In the genomic region with DNA sequence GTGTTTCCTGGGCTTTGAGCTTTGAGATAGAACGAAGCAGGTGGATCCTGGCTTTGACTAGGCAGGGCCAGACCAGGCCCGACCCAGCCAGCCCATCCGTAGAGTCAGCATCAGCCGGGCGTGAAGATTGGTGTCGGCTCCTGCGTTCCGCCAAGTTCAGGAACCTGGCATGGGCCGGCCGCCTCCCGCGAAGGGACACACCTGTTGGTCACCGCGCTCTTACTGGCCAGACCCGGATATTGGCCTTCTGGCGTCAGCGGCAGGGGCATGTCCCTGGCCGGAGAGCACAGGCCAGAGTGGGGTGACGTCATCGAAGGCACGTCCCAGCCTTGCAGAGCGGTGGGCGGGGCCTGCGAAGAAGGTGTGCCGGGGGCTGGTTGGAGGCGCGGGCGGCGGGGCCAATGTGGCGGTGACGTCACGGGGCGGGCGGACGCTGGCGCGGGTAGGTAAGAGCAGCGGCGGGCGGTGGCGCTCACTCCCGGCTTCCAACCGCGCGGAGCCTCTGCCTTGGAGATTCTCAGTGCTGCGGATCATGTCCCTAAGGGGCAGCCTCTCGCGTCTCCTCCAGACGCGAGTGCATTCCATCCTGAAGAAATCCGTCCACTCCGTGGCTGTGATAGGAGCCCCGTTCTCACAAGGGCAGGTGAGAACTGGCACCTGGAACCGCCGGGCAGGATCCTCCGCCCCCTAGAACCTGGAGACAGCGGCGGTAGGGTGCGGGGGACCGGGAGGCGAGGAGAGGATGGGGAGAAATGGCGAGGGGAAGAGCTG, we compare ENCODE assay signal across 8 cellular contexts. TPM values are rescaled to one million over a fixed set of nuclear protein-coding genes. Genes with fewer than 3 reads are reported as not detected.
DNase-seq lines count a peak whose midpoint lies in the region; ATAC-seq and TF ChIP-seq lines count a peak whose summit lies in the region.

A gene (plus strand): TSS at position 475 of the 771 bp plus-strand sequence. CDS start 58 bp downstream, at position 533.

- DNase-seq in CD4-positive, CD25-positive, alpha-beta regulatory T cell = peak; percentile 95 to 97 (median 96)
- DNase-seq in NCI-H82 (lab: John Stamatoyannopoulos, UW) = peak; percentile 93
- DNase-seq in activated CD8-positive, alpha-beta T cell treated with anti-CD3 and anti-CD28 coated beads for 36 hours = peak; percentile 98
- peak; percentile 100 for DNase-seq in lower lobe of right lung
- peak; percentile 90 to 97 (median 94) for DNase-seq in stimulated activated CD4-positive, alpha-beta T cell treated with anti-CD3 and anti-CD28 coated beads, TNF-alpha, amount 100 ng/mL, for 24 hours (ENCODE audit: low read depth in 3 of 3)

- H3K4me1 ChIP-seq in CD4-positive, CD25-positive, alpha-beta regulatory T cell (ENCODE audit: control insufficient read depth, insufficient read depth, low read length, poor library complexity, severe bottlenecking) = peaks cover 20% of the 10 kb centered on the region
- H3K4me1 ChIP-seq in ectodermal cell (ENCODE audit: control insufficient read depth, insufficient read depth, low read length) = peaks cover 12% of the 10 kb centered on the region
- H3K4me1 ChIP-seq in lower lobe of right lung = peaks cover 22% of the 10 kb centered on the region

- peak within 1 kb of the TSS; percentile 86 to 98 (median 96) for H3K27ac Mint-ChIP-seq in CD4-positive, CD25-positive, alpha-beta regulatory T cell
- peak within 1 kb of the TSS; percentile 78 for H3K27ac Mint-ChIP-seq in activated CD8-positive, alpha-beta T cell treated with anti-CD3 and anti-CD28 coated beads for 36 hours

- no peak for TF ChIP-seq CTCF in activated CD8-positive, alpha-beta T cell treated with anti-CD3 and anti-CD28 coated beads for 36 hours (IDR thresholded peaks at IDR 0.05)
- TF ChIP-seq CTCF in lower lobe of right lung (IDR thresholded peaks at IDR 0.05) = no peak

- no peaks in the 10 kb centered on the region for H3K36me3 Mint-ChIP-seq in CD4-positive, CD25-positive, alpha-beta regulatory T cell
- H3K36me3 Mint-ChIP-seq in activated CD8-positive, alpha-beta T cell treated with anti-CD3 and anti-CD28 coated beads for 36 hours (ENCODE audit: low read depth) = no peaks in the 10 kb centered on the region

- peak within 1 kb of the TSS; percentile 91 to 97 (median 92) for H3K4me3 Mint-ChIP-seq in CD4-positive, CD25-positive, alpha-beta regulatory T cell
- peak within 1 kb of the TSS; percentile 83 for H3K4me3 Mint-ChIP-seq in activated CD8-positive, alpha-beta T cell treated with anti-CD3 and anti-CD28 coated beads for 36 hours

- no peaks in the 10 kb centered on the region for H3K9me3 Mint-ChIP-seq in CD4-positive, CD25-positive, alpha-beta regulatory T cell
- no peaks in the 10 kb centered on the region for H3K9me3 Mint-ChIP-seq in activated CD8-positive, alpha-beta T cell treated with anti-CD3 and anti-CD28 coated beads for 36 hours

- H3K4me1 Mint-ChIP-seq in CD4-positive, CD25-positive, alpha-beta regulatory T cell = peaks cover 22 to 32% (median 28%) of the 10 kb centered on the region in 4 donors
- peaks cover 27% of the 10 kb centered on the region for H3K4me1 Mint-ChIP-seq in activated CD8-positive, alpha-beta T cell treated with anti-CD3 and anti-CD28 coated beads for 36 hours (ENCODE audit: low read depth)

- 1% methylated on average over 62 of the region's 62 CpGs for WGBS in ectodermal cell, 2 experiments

- CTCF ChIA-PET in activated CD8-positive, alpha-beta T cell treated with anti-CD3 and anti-CD28 coated beads for 36 hours (lab: Charles Lee) = interaction anchor here (0.7 to 3.4 kb wide), 49 partner anchors 7 to 260 kb away, joined by 3 to 119 read pairs (median 5); a partner anchor contains a TSS

- POLR2A ChIA-PET in activated CD8-positive, alpha-beta T cell treated with anti-CD3 and anti-CD28 coated beads for 36 hours (lab: Charles Lee) = interaction anchor here (0.7 to 1.7 kb wide), 4 partner anchors 20 to 85 kb away, joined by 3 to 8 read pairs (median 4); a partner anchor contains a TSS

- H3K9me3 ChIP-seq in CD4-positive, CD25-positive, alpha-beta regulatory T cell (ENCODE audit: control insufficient read depth in 2 of 2, low read length in 2 of 2) = no peaks in the 10 kb centered on the region
- H3K9me3 ChIP-seq in ectodermal cell (ENCODE audit: control insufficient read depth, low read length) (no peaks in the 10 kb centered on the region), lower lobe of right lung (no peaks in the 10 kb centered on the region)

- intact Hi-C loops in activated CD8-positive, alpha-beta T cell treated with anti-CD3 and anti-CD28 coated beads for 36 hours (cut with micrococcal nuclease) = loop anchor here (2.0 kb wide), 2 partner anchors 47 to 85 kb away; no protein-coding TSS in a partner anchor
- intact Hi-C loops in lower lobe of right lung (cut with DNase I) = loop anchor here (10.0 kb wide), 1 partner anchor 85 kb away; a partner anchor contains a TSS

- H3K27me3 ChIP-seq in CD4-positive, CD25-positive, alpha-beta regulatory T cell (ENCODE audit: control insufficient read depth, insufficient read depth, low read length) = peaks cover 4% of the 10 kb centered on the region
- peaks cover 4% of the 10 kb centered on the region for H3K27me3 ChIP-seq in ectodermal cell (ENCODE audit: control insufficient read depth, insufficient read depth, low read length, poor library complexity, severe bottlenecking)
- H3K27me3 ChIP-seq in lower lobe of right lung (ENCODE audit: low read depth) = no peaks in the 10 kb centered on the region

- H3K4me3 ChIP-seq in CD4-positive, CD25-positive, alpha-beta regulatory T cell (ENCODE audit: low read depth, low read length) = peak within 1 kb of the TSS; percentile 76
- H3K4me3 ChIP-seq in ectodermal cell (ENCODE audit: insufficient read depth, low read depth, low read length) (peak within 1 kb of the TSS; percentile 80), lower lobe of right lung (peak within 1 kb of the TSS; percentile 72)

- H3K36me3 ChIP-seq in CD4-positive, CD25-positive, alpha-beta regulatory T cell (ENCODE audit: control insufficient read depth, insufficient read depth, low read length) = no peaks in the 10 kb centered on the region
- H3K36me3 ChIP-seq in ectodermal cell (ENCODE audit: control insufficient read depth, insufficient read depth, low read length) (no peaks in the 10 kb centered on the region), lower lobe of right lung (no peaks in the 10 kb centered on the region)

- peak within 1 kb of the TSS; percentile 86 for H3K27ac ChIP-seq in CD4-positive, CD25-positive, alpha-beta regulatory T cell (ENCODE audit: insufficient read depth, low read length, poor library complexity, severe bottlenecking)
- H3K27ac ChIP-seq in ectodermal cell (ENCODE audit: insufficient read depth, low read depth, low read length, poor library complexity, severe bottlenecking) (peak within 1 kb of the TSS; percentile 11), lower lobe of right lung (peak within 1 kb of the TSS; percentile 70)

- ATAC-seq in CD4-positive, CD25-positive, alpha-beta regulatory T cell (ENCODE audit: low read depth in 2 of 2) = peak; percentile 91 to 94
- peak; percentile 94 for ATAC-seq in GM19452 (IDR thresholded peaks at IDR 0.05; ENCODE audit: unreplicated experiment)
- peak; percentile 48 for ATAC-seq in HG03575 (IDR thresholded peaks at IDR 0.05; ENCODE audit: extremely low read depth, insufficient number of reproducible peaks, low FRiP score, unreplicated experiment)
- peak; percentile 92 for ATAC-seq in activated CD8-positive, alpha-beta T cell treated with anti-CD3 and anti-CD28 coated beads for 36 hours
- peak; percentile 99 for ATAC-seq in lower lobe of right lung

- H3K27me3 Mint-ChIP-seq in CD4-positive, CD25-positive, alpha-beta regulatory T cell = peaks cover 22% of the 10 kb centered on the region
- peaks cover 12% of the 10 kb centered on the region for H3K27me3 Mint-ChIP-seq in activated CD8-positive, alpha-beta T cell treated with anti-CD3 and anti-CD28 coated beads for 36 hours

RNA-seq across cellular contexts. Expression of the gene that starts here (rescaled TPM):
- total RNA-seq in CD4-positive, CD25-positive, alpha-beta regulatory T cell = 4.3 TPM
- polyA plus RNA-seq in CD4-positive, CD25-positive, alpha-beta regulatory T cell = 1 to 10 TPM in 2 of 4 donors, under 1 TPM in 2; 0.96 to 1.9 (median 1.0) TPM
- 1 to 10 TPM; 9.9 TPM for total RNA-seq in activated CD8-positive, alpha-beta T cell treated with anti-CD3 and anti-CD28 coated beads for 36 hours
- polyA plus RNA-seq in ectodermal cell (2013, experiment 1 of 4) = 48.9 TPM
- 45.1 TPM for polyA plus RNA-seq in ectodermal cell (2013, experiment 2 of 4)
- 33.9 TPM for polyA plus RNA-seq in ectodermal cell (2013, experiment 3 of 4)
- polyA plus RNA-seq in ectodermal cell (2013, experiment 4 of 4) = 37.1 TPM
- total RNA-seq in lower lobe of right lung = 0.77 TPM

Comparison
In these comparisons a context has a peak if more than half of its experiments do, and no peak if none do; other contexts are left out.
1. Peak in every context shown above with its lines: DNase-seq, ATAC-seq, H3K4me3 ChIP-seq and H3K27ac ChIP-seq.
2. Peak in DNase-seq, ATAC-seq, H3K4me3 ChIP-seq and H3K27ac ChIP-seq in lower lobe of right lung; RNA of the gene not detected or under 1 TPM.
3. ATAC-seq: peak in every context shown above with its lines; median percentile 99 in lower lobe of right lung; 94 in GM19452; 92 in CD4-positive, CD25-positive, alpha-beta regulatory T cell; 92 in activated CD8-positive, alpha-beta T cell treated with anti-CD3 and anti-CD28 coated beads for 36 hours; 48 in HG03575.
4. H3K27ac ChIP-seq: peak in every context shown above with its lines; median percentile 86 in CD4-positive, CD25-positive, alpha-beta regulatory T cell; 70 in lower lobe of right lung; 11 in ectodermal cell.